Comparison of ENCODE assay signal across 11 cellular contexts in the genomic region with DNA sequence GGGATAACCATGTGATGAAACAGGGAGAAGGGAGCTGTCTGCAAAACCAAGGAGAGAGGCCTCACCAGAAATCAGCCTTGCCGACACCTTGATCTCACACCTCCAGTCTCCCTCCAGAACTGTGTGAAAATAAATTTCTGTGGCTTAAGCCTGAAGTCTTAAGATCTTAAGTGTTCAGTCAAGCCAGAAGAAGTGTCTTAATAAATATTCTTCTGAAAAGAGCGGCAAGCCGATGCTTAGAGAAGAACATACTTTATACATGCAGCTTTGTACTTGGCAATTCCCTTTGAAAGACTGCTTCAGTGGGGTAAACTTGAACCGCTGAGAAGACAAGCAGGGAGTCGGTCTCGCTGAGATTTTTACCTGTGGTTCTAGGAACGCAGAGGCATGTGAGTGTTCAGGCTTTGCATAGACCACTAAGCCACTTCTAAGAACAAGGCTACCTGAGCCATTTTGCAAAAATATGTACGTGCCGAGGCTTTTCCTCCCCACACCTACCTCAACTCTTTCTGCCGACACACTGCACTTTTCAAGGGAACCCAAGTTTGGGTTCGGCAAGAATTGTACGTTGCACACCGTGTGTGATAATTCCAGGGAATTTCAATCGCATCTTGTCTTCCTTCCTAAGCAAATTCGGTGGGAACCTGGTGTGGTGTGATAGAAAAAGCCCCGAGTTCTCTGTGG. TPM values are rescaled to one million over a fixed set of nuclear protein-coding genes. Genes with fewer than 3 reads are reported as not detected.
DNase-seq lines count a peak whose midpoint lies in the region; ATAC-seq and TF ChIP-seq lines count a peak whose summit lies in the region.
"Had no signal": no experiment of that assay in that cellular context is flagged by ENCODE, and none has a peak within 500 bp of the region (broad histone marks: within the 10 kb centered on the region; RNA-seq: fewer than 3 reads in every experiment).

No MANE protein-coding gene starts in this region.

- CTCF ChIA-PET in CD8-positive, alpha-beta T cell (lab: Charles Lee), result interaction anchor here (0.7 to 6.2 kb wide), 5 partner anchors 15 to 355 kb away, joined by 3 to 81 read pairs (median 4); no protein-coding TSS in a partner anchor
- CTCF ChIA-PET in PC-3 (lab: Charles Lee), result no interaction called here

- intact Hi-C loops in CD8-positive, alpha-beta T cell (cut with DNase I, micrococcal nuclease), result loop anchor here (1.0 to 10.0 kb wide), 10 partner anchors 18 to 1111 kb away; no protein-coding TSS in a partner anchor
- intact Hi-C loops in PC-3 (cut with micrococcal nuclease), result loop anchor here (5.0 kb wide), 2 partner anchors 248 to 467 kb away; no protein-coding TSS in a partner anchor

- peak overlapping the region; percentile 97 for H3K27ac Mint-ChIP-seq in CD8-positive, alpha-beta T cell
- H3K27ac Mint-ChIP-seq in activated naive CD4-positive, alpha-beta T cell treated with anti-CD3 and anti-CD28 coated beads, Interleukin-2, amount 50 U/mL, for 24 hours, result peak overlapping the region; percentile 100

- H3F3A ChIP-seq in PC-3 (ENCODE audit: low read length, unreplicated experiment), result peaks cover 12% of the 10 kb centered on the region

- H3K36me3 ChIP-seq in CD8-positive, alpha-beta T cell (ENCODE audit: insufficient read depth, low read length), result no peaks in the 10 kb centered on the region
- peaks cover 34% of the 10 kb centered on the region for H3K36me3 ChIP-seq in PC-3 (ENCODE audit: low read depth, low read length)
- no peaks in the 10 kb centered on the region for H3K36me3 ChIP-seq in neutrophil
- H3K36me3 ChIP-seq: WERI-Rb-1 had no signal

- H3K4me1 ChIP-seq in CD8-positive, alpha-beta T cell (ENCODE audit: insufficient read depth, low read length), result peaks cover 69% of the 10 kb centered on the region
- peaks cover 42% of the 10 kb centered on the region for H3K4me1 ChIP-seq in PC-3 (ENCODE audit: insufficient read depth, low read length)
- H3K4me1 ChIP-seq in neutrophil (ENCODE audit: control insufficient read depth in 1 of 2, insufficient read depth in 1 of 2, low read depth in 1 of 2, low read length in 1 of 2), result peaks cover 68 to 83% of the 10 kb centered on the region in 2 experiments

- no peaks in the 10 kb centered on the region for H3K27me3 Mint-ChIP-seq in CD8-positive, alpha-beta T cell (ENCODE audit: low read depth)
- H3K27me3 Mint-ChIP-seq in activated naive CD4-positive, alpha-beta T cell treated with anti-CD3 and anti-CD28 coated beads, Interleukin-2, amount 50 U/mL, for 24 hours, result no peaks in the 10 kb centered on the region

- POLR2A ChIA-PET in CD8-positive, alpha-beta T cell (lab: Charles Lee), result interaction anchor here (0.6 to 7.0 kb wide), 12 partner anchors 11 to 337 kb away, joined by 3 to 80 read pairs (median 4); no protein-coding TSS in a partner anchor
- POLR2A ChIA-PET in PC-3 (lab: Charles Lee; ENCODE audit: unreplicated experiment), result no interaction called here

- H3K9me3 ChIP-seq in CD8-positive, alpha-beta T cell (ENCODE audit: low read length), result no peaks in the 10 kb centered on the region
- H3K9me3 ChIP-seq in PC-3 (ENCODE audit: low read length) (no peaks in the 10 kb centered on the region), neutrophil (no peaks in the 10 kb centered on the region)
- H3K9me3 ChIP-seq: body of pancreas had no signal

- peak in 5 of 7 experiments; percentile 42 to 72 (median 59) for DNase-seq in CD8-positive, alpha-beta T cell
- no peak for DNase-seq in PC-3
- no peak for DNase-seq in omental fat pad (ENCODE audit: low spot score)
- DNase-seq in GF-D8 (lab: John Stamatoyannopoulos, UW), result no peak
- no peak for DNase-seq in UCSD-AML1 (lab: John Stamatoyannopoulos, UW; ENCODE audit: unreplicated experiment)
- DNase-seq: body of pancreas, NCI-H1092, WERI-Rb-1 had no signal

- H3K9me2 ChIP-seq in PC-3 (replicated peaks; ENCODE audit: low read length), result no peaks in the 10 kb centered on the region

- H3K79me2 ChIP-seq in PC-3 (ENCODE audit: low read length), result peaks cover 84% of the 10 kb centered on the region

- H3K9me3 Mint-ChIP-seq in CD8-positive, alpha-beta T cell, result no peaks in the 10 kb centered on the region
- H3K9me3 Mint-ChIP-seq in activated naive CD4-positive, alpha-beta T cell treated with anti-CD3 and anti-CD28 coated beads, Interleukin-2, amount 50 U/mL, for 24 hours, result no peaks in the 10 kb centered on the region

- H2AFZ ChIP-seq in PC-3 (ENCODE audit: low read length), result no peak overlapping the region

- peak overlapping the region; percentile 75 for H3K4me3 ChIP-seq in CD8-positive, alpha-beta T cell (ENCODE audit: low read depth, low read length)
- H3K4me3 ChIP-seq in PC-3 (ENCODE audit: low read length) (peak overlapping the region; percentile 75), neutrophil (ENCODE audit: low read depth in 1 of 2, low read length in 1 of 2) (peak overlapping the region; percentile 74 to 83)
- H3K4me3 ChIP-seq: body of pancreas had no signal

- H4K20me1 ChIP-seq in PC-3 (ENCODE audit: low read length), result no peaks in the 10 kb centered on the region

- no peak for TF ChIP-seq CTCF in CD8-positive, alpha-beta T cell (IDR thresholded peaks at IDR 0.05)
- TF ChIP-seq CTCF in PC-3 (conservative IDR thresholded peaks at IDR 0.05; ENCODE audit: low read depth, low read length) (no peak), neutrophil (IDR thresholded peaks at IDR 0.05) (no peak), omental fat pad (IDR thresholded peaks at IDR 0.05) (no peak)

- peak overlapping the region; percentile 95 for H3K4me3 Mint-ChIP-seq in CD8-positive, alpha-beta T cell
- peak overlapping the region; percentile 97 for H3K4me3 Mint-ChIP-seq in activated naive CD4-positive, alpha-beta T cell treated with anti-CD3 and anti-CD28 coated beads, Interleukin-2, amount 50 U/mL, for 24 hours

- no peaks in the 10 kb centered on the region for H3K27me3 ChIP-seq in CD8-positive, alpha-beta T cell (ENCODE audit: insufficient read depth, low read length)
- H3K27me3 ChIP-seq in PC-3 (ENCODE audit: low read length) (no peaks in the 10 kb centered on the region), neutrophil (no peaks in the 10 kb centered on the region)
- H3K27me3 ChIP-seq: body of pancreas had no signal

- peak; percentile 31 for ATAC-seq in CD8-positive, alpha-beta T cell
- ATAC-seq in PC-3 (no peak), omental fat pad (ENCODE audit: low FRiP score) (no peak), HG02970 (IDR thresholded peaks at IDR 0.05; ENCODE audit: low FRiP score, unreplicated experiment) (no peak)
- ATAC-seq: body of pancreas had no signal

- H3K4me1 Mint-ChIP-seq in CD8-positive, alpha-beta T cell (ENCODE audit: low read depth), result peaks cover 81% of the 10 kb centered on the region
- H3K4me1 Mint-ChIP-seq in activated naive CD4-positive, alpha-beta T cell treated with anti-CD3 and anti-CD28 coated beads, Interleukin-2, amount 50 U/mL, for 24 hours, result peaks cover 90% of the 10 kb centered on the region

- H3K9ac ChIP-seq in PC-3 (ENCODE audit: low read length), result no peak overlapping the region

- peaks cover 49% of the 10 kb centered on the region for H3K36me3 Mint-ChIP-seq in CD8-positive, alpha-beta T cell
- H3K36me3 Mint-ChIP-seq in activated naive CD4-positive, alpha-beta T cell treated with anti-CD3 and anti-CD28 coated beads, Interleukin-2, amount 50 U/mL, for 24 hours, result peaks cover 18% of the 10 kb centered on the region

- peak overlapping the region; percentile 90 for H3K4me2 ChIP-seq in PC-3 (ENCODE audit: low read length)

- H3K27ac ChIP-seq in CD8-positive, alpha-beta T cell (ENCODE audit: low read depth, low read length), result peak overlapping the region; percentile 76
- peak overlapping the region; percentile 91; the same call in 1 of the 2 replicates for H3K27ac ChIP-seq in PC-3 (ENCODE audit: low read length)
- peak overlapping the region; percentile 94 for H3K27ac ChIP-seq in neutrophil
- H3K27ac ChIP-seq: WERI-Rb-1 had no signal

- no TSS peak for BruUV-seq in PC-3 (replicated peaks; lab: Mats Ljungman, UMichigan)

RNA-seq across cellular contexts. Expression of a gene that starts 3.4 kb away (rescaled TPM):
- total RNA-seq in CD8-positive, alpha-beta T cell, result 10 to 100 TPM; 39.3 to 43.1 TPM
- 55.2 and 77.8 TPM in 2 replicates for total RNA-seq in PC-3 (2014; rRNA removed)
- total RNA-seq in omental fat pad, result 10 to 100 TPM; 21.1 to 75.9 (median 30.2) TPM

Comparison
In these comparisons a context has a peak if more than half of its experiments do, and no peak if none do; other contexts are left out.
1. DNase-seq: peak in CD8-positive, alpha-beta T cell (5 of 7); none in PC-3 (single experiment), omental fat pad (single experiment), GF-D8 (single experiment) and UCSD-AML1 (single experiment).
2. Peak in every context shown above with its lines, with median percentiles within 50 percentile points of each other: H3K27ac ChIP-seq and H3K4me3 ChIP-seq.